ENCODE assay signal across 1 cellular context in the genomic region with DNA sequence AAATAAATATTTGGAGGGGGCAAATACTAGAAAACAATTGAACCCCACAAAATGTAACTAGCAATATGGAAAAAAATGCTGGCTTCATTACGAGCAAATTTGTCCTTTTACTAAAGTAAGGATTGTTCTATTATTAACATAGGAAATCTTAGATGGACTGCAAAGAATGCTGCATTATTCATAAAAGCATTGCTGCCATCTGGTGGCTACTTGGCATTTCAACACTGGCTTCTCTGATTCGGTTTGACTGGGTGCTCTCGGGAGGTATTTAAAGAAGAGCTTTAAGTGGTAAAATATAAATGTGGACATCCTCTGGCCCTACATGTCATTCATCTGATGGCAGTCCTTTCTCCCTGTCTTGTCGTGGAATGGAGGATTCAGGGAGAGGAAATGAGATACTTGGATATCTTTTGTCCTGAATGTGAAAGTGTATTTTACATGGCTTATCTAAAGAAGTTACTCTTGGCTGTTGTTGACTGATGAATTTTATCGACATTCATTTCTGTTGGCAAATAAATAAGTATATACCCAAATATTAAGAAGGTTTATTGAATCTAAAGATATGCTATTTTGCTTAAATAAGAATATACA.
TF ChIP-seq lines count a peak whose summit lies in the region.

No MANE protein-coding gene starts in this region.

TF ChIP-seq in GM12878, 131 proteins besides CTCF, POLR2A, EP300 and RAD21 (continued from another document):
- TF ChIP-seq, protein P1, sequence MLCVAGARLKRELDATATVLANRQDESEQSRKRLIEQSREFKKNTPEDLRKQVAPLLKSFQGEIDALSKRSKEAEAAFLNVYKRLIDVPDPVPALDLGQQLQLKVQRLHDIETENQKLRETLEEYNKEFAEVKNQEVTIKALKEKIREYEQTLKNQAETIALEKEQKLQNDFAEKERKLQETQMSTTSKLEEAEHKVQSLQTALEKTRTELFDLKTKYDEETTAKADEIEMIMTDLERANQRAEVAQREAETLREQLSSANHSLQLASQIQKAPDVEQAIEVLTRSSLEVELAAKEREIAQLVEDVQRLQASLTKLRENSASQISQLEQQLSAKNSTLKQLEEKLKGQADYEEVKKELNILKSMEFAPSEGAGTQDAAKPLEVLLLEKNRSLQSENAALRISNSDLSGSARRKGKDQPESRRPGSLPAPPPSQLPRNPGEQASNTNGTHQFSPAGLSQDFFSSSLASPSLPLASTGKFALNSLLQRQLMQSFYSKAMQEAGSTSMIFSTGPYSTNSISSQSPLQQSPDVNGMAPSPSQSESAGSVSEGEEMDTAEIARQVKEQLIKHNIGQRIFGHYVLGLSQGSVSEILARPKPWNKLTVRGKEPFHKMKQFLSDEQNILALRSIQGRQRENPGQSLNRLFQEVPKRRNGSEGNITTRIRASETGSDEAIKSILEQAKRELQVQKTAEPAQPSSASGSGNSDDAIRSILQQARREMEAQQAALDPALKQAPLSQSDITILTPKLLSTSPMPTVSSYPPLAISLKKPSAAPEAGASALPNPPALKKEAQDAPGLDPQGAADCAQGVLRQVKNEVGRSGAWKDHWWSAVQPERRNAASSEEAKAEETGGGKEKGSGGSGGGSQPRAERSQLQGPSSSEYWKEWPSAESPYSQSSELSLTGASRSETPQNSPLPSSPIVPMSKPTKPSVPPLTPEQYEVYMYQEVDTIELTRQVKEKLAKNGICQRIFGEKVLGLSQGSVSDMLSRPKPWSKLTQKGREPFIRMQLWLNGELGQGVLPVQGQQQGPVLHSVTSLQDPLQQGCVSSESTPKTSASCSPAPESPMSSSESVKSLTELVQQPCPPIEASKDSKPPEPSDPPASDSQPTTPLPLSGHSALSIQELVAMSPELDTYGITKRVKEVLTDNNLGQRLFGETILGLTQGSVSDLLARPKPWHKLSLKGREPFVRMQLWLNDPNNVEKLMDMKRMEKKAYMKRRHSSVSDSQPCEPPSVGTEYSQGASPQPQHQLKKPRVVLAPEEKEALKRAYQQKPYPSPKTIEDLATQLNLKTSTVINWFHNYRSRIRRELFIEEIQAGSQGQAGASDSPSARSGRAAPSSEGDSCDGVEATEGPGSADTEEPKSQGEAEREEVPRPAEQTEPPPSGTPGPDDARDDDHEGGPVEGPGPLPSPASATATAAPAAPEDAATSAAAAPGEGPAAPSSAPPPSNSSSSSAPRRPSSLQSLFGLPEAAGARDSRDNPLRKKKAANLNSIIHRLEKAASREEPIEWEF (IDR thresholded peaks at IDR 0.05; ENCODE audit: insufficient replicate concordance, low read depth, low read length): peak; percentile 13
- TF ChIP-seq POU2F2 (IDR thresholded peaks at IDR 0.05; ENCODE audit: borderline replicate concordance, low read depth, low read length): peak; percentile 89; the same call in 1 of the 3 replicates
